ENCODE assay signal across 11 cellular contexts in the genomic region with DNA sequence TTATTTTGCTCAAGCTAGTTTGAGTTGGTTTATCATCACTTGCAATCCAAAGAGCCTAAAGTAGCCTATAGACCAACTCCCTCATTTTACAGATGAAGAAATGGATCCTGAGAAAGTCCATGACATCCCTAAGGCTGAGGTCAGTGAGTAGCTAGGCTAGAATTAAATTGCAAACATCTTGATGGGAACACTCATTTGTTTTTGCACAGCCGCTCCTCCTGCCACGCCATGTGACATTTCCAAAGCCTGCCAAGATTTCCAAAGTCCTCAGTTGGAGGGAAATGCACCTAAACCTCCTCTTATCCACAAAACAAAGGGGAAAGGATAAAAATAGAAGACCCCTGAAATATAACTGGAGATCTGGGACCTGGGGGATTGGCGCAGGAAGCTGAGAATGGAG. TPM values are rescaled to one million over a fixed set of nuclear protein-coding genes. Genes with fewer than 3 reads are reported as not detected.
A peak's percentile ranks its signal among the peaks of the same experiment; 100 is the strongest.
DNase-seq lines count a peak whose midpoint lies in the region; ATAC-seq and TF ChIP-seq lines count a peak whose summit lies in the region.
"Had no signal": no experiment of that assay in that cellular context is flagged by ENCODE, and none has a peak within 500 bp of the region (broad histone marks: within the 10 kb centered on the region; RNA-seq: fewer than 3 reads in every experiment).

No MANE protein-coding gene starts in this region.

- H3K4me3 ChIP-seq in ascending aorta = peak overlapping the region; percentile 49 to 56
- no peak overlapping the region for H3K4me3 ChIP-seq in right cardiac atrium (ENCODE audit: low read length)
- H3K4me3 ChIP-seq in suprapubic skin = no peak overlapping the region
- no peak overlapping the region for H3K4me3 ChIP-seq in dorsolateral prefrontal cortex
- H3K4me3 ChIP-seq: cardiac muscle cell had no signal

- TF ChIP-seq CTCF in ascending aorta (IDR thresholded peaks at IDR 0.05) (no peak), suprapubic skin (IDR thresholded peaks at IDR 0.05) (no peak), dorsolateral prefrontal cortex (IDR thresholded peaks at IDR 0.05 in 54 of 56, conservative IDR thresholded peaks at IDR 0.05 in 2 of 56; ENCODE audit: low read depth in 1 of 56, partially characterized antibody in 56 of 56) (no peak)

- no peaks in the 10 kb centered on the region for H3K9me3 ChIP-seq in ascending aorta
- no peaks in the 10 kb centered on the region for H3K9me3 ChIP-seq in right cardiac atrium (ENCODE audit: control insufficient read depth, low read length)
- no peaks in the 10 kb centered on the region for H3K9me3 ChIP-seq in suprapubic skin
- H3K9me3 ChIP-seq: psoas muscle had no signal

- no peak for TF ChIP-seq POLR2A in suprapubic skin (IDR thresholded peaks at IDR 0.05)

- H3K4me1 ChIP-seq in ascending aorta (peaks cover 12 to 35% of the 10 kb centered on the region in 2 donors), right cardiac atrium (ENCODE audit: control insufficient read depth, insufficient read depth, low read length) (peaks cover 4% of the 10 kb centered on the region), suprapubic skin (peaks cover 25% of the 10 kb centered on the region)

- H3K27ac ChIP-seq in ascending aorta = peak overlapping the region; percentile 91 to 95
- peak overlapping the region; percentile 65 for H3K27ac ChIP-seq in right cardiac atrium (ENCODE audit: low read length)
- H3K27ac ChIP-seq in suprapubic skin = peak overlapping the region; percentile 80
- H3K27ac ChIP-seq in dorsolateral prefrontal cortex = peak overlapping the region in 3 of 59 donors; percentile 48 to 78 (median 55)
- H3K27ac ChIP-seq: cardiac muscle cell had no signal

- peak; percentile 81 for DNase-seq in HCEC 1CT
- DNase-seq in ascending aorta (ENCODE audit: low spot score in 2 of 2) = no peak
- DNase-seq in right cardiac atrium = no peak
- DNase-seq in suprapubic skin (ENCODE audit: low spot score in 2 of 2) = no peak
- DNase-seq in dorsolateral prefrontal cortex = no peak
- no peak for DNase-seq in NOMO-1 (lab: John Stamatoyannopoulos, UW; ENCODE audit: unreplicated experiment in 2 of 2)
- no peak for DNase-seq in retina
- DNase-seq: NCI-H1436 treated with DMSO at 0.1 percent for 48 hours; stimulated activated naive B cell treated with anti-CD40 and anti-IgM and Interleukin-4, amounts not matched to agents 10 μg/mL and 1 μg/mL and 100 μg/mL, for 72 hours had no signal

- intact Hi-C loops in ascending aorta (cut with DNase I) (no loop called here), right cardiac atrium (cut with DNase I) (no loop called here), dorsolateral prefrontal cortex (cut with DNase I) (no loop called here)

- H3K36me3 ChIP-seq in ascending aorta (no peaks in the 10 kb centered on the region), suprapubic skin (no peaks in the 10 kb centered on the region)
- H3K36me3 ChIP-seq: cardiac muscle cell had no signal

- H3K27me3 ChIP-seq in ascending aorta (no peaks in the 10 kb centered on the region), right cardiac atrium (ENCODE audit: control insufficient read depth, insufficient read depth) (no peaks in the 10 kb centered on the region), suprapubic skin (no peaks in the 10 kb centered on the region), dorsolateral prefrontal cortex (no peaks in the 10 kb centered on the region)
- H3K27me3 ChIP-seq: cardiac muscle cell had no signal

- ATAC-seq in right cardiac atrium = peak in 1 of 2 donors; percentile 34

- TF ChIP-seq EP300 in suprapubic skin (IDR thresholded peaks at IDR 0.05) = no peak

- 57% methylated on average over 3 of the region's 3 CpGs for WGBS in right cardiac atrium
- 77% methylated on average over 3 of the region's 3 CpGs for WGBS in suprapubic skin

RNA-seq across cellular contexts. Expression of a gene that starts 15.0 kb away (rescaled TPM):
- total RNA-seq in ascending aorta (not detected), right cardiac atrium (not detected), suprapubic skin (1 to 10 TPM in 1 of 4 donors, not detected in 3; 1.3 TPM), dorsolateral prefrontal cortex (1 to 10 TPM in 4 of 120 experiments, under 1 TPM in 26, not detected in 90; 0.14 to 2.1 (median 0.43) TPM)
- not detected for polyA plus RNA-seq in right cardiac atrium
- total RNA-seq: psoas muscle had no signal

RNA-seq across cellular contexts. Expression of a gene that starts 56.7 kb away (rescaled TPM):
- total RNA-seq in ascending aorta (51.3 TPM), right cardiac atrium (10 to 100 TPM; 15.8 to 19.1 (median 18.3) TPM), suprapubic skin (10 to 100 TPM; 36.9 to 61.3 (median 45.5) TPM), dorsolateral prefrontal cortex (10 to 100 TPM; 13.3 to 28.9 (median 19.3) TPM)
- polyA plus RNA-seq in right cardiac atrium = 13.2 TPM

Comparison
In these comparisons a context has a peak if more than half of its experiments do, and no peak if none do; other contexts are left out.
1. H3K4me3 ChIP-seq: peak in ascending aorta (2 of 2); none in right cardiac atrium (single experiment), suprapubic skin (single experiment) and dorsolateral prefrontal cortex (0 of 59).